1 cellular context compared by ENCODE assay signal in the genomic region with DNA sequence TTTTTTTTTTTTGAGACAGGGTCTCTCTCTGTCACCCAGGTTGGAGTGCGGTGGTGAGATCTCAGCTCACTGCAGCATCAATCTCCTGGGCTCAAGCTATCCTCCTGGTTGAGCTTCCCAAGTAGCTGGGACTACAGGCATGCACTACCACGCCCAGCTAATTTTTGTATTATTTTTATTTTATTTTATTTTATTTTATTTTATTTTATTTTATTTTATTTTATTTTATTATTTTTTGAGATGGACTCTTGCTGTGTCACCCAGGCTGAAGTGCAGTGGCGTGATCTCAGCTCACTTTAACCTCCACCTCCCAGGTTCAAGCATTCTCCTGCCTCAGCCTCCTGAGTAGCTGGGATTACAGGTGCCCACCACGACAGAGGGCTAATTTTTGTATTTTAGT.
TF ChIP-seq lines count a peak whose summit lies in the region.

No MANE protein-coding gene starts in this region.

TF ChIP-seq in GM12878, 131 proteins besides CTCF, POLR2A, EP300 and RAD21:
- 0 out of 2 replicates have a peak, but pooled peaks have one; percentile 21 for TF ChIP-seq YY1 (IDR thresholded peaks at IDR 0.05; ENCODE audit: low read depth, low read length)
TF ChIP-seq in GM12878: peak in this region for 1; not testable (repeated sequence) for 130.
